ENCODE assay signal across 21 cellular contexts in the genomic region with DNA sequence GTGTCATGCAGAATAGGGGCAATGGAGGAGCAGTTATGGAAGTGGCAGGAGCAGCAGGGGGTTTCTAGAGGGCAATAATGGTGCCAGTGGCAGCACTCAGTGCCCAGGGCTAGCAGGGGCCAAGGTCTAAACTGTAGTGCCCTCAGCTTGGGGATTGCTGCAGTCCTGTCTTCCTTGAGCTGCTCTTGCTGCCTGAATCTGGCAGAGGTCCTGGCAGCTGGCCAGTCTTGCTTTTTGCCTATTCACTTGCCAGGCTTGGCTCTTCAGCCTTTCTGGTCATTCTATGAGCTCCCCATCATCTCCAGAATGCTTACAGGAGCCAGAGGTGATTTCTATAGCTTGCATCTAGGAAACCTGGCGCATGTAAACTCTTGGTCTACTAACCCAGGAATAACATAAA.
"Had no signal": no experiment of that assay in that cellular context is flagged by ENCODE, and none has a peak within 500 bp of the region (broad histone marks: within the 10 kb centered on the region; RNA-seq: fewer than 3 reads in every experiment).

No MANE protein-coding gene starts in this region.

- DNase-seq: activated B cell treated with CpG ODN at 0.5 μM for 24 hours; activated CD4-positive, alpha-beta T cell treated with anti-CD3 and anti-CD28 coated beads for 1 hour; activated CD4-positive, alpha-beta T cell treated with anti-CD3 and anti-CD28 coated beads, Interleukin-2, amount 10 ng/mL, durations not matched to agents 24 days and 14 days; activated CD4-positive, alpha-beta T cell treated with anti-CD3 and anti-CD28 coated beads, Interleukin-2, amount 50 U/mL, for 48 hours; activated CD8-positive, alpha-beta memory T cell treated with anti-CD3 and anti-CD28 coated beads, Interleukin-2, amount 10 ng/mL, durations not matched to agents 7 days and 5 days; activated effector memory CD4-positive, alpha-beta T cell treated with anti-CD3 and anti-CD28 coated beads, Interleukin-2, amount 50 U/mL, for 16 hours; activated naive CD4-positive, alpha-beta T cell treated with Interleukin-2 at 50 U/mL for 16 hours; activated naive CD8-positive, alpha-beta T cell treated with anti-CD3 and anti-CD28 coated beads, Interleukin-2, amount 50 U/mL, for 24 hours; activated T-cell treated with anti-CD3 and anti-CD28 coated beads, Interleukin-2, amount 50 U/mL, for 24 hours; brain microvascular endothelial cell; KG1; NCI-H1930; NCI-H345; NCI-H510A; NCI-H526 treated with DMSO at 0.1 percent for 48 hours; NCI-H82; Peyer's patch; T-cell; T-helper 2 cell; T1000 had no signal

- ATAC-seq: activated CD8-positive, alpha-beta memory T cell treated with anti-CD3 and anti-CD28 coated beads, Interleukin-2, amount 10 ng/mL, durations not matched to agents 7 days and 5 days; activated naive CD4-positive, alpha-beta T cell treated with anti-CD3 and anti-CD28 coated beads, Interleukin-2, amount 50 U/mL, for 72 hours; activated naive CD8-positive, alpha-beta T cell treated with anti-CD3 and anti-CD28 coated beads, Interleukin-2, amount 50 U/mL, for 24 hours; T-cell had no signal
